ENCODE assay signal across 31 cellular contexts in the genomic region with DNA sequence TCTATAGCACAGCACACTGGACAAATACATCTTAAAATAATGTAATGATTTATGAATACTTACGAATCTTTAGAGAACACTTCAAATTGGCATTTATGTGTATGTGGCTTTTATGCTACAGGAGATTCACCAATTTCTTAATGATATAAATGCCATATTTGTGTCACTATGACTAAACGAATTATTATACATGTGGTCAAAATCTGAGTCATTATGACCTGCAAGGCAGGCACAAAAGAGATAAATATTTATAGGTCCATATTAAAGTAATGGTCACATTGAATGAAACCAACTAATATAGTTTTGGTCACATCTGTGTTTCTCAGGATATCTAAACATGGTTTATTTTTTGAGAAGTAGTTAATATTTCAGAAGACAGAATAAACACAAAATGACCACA.
"Had no signal": no experiment of that assay in that cellular context is flagged by ENCODE, and none has a peak within 500 bp of the region (broad histone marks: within the 10 kb centered on the region; RNA-seq: fewer than 3 reads in every experiment).

No MANE protein-coding gene starts in this region.

- ATAC-seq: naive thymus-derived CD8-positive, alpha-beta T cell; natural killer cell treated with Interleukin-12 subunit alpha and Interleukin-12 subunit beta and Interleukin-15 and Interleukin-18, amount 100 ng/mL, for 72 hours; psoas muscle; right cardiac atrium; right lobe of liver; stimulated activated memory B cell treated with anti-CD40 and anti-IgM and Interleukin-4, amounts not matched to agents 10 μg/mL and 1 μg/mL and 100 μg/mL, for 72 hours; stimulated activated naive CD8-positive, alpha-beta T cell treated with anti-CD3 and anti-CD28 coated beads, Interleukin-15, amount 100 ng/mL, for 72 hours; stimulated activated naive CD8-positive, alpha-beta T cell treated with anti-CD3 and anti-CD28 coated beads, Interleukin-15, Interleukin-2, amounts not matched to agents 100 U/mL and 50 U/mL, for 24 hours; upper lobe of right lung had no signal

- H3K4me2 ChIP-seq: smooth muscle cell had no signal

- H3K27ac ChIP-seq: neutrophil, ovary, parathyroid adenoma, psoas muscle, right lobe of liver, sigmoid colon, skin epidermis, spleen, suprapubic skin, testis, tibial artery, transverse colon, upper lobe of right lung, uterus had no signal

- H3K9me3 ChIP-seq: neutrophil, ovary, psoas muscle, right lobe of liver, sigmoid colon, spleen, suprapubic skin, testis, tibial artery, transverse colon, upper lobe of right lung, uterus had no signal

- H3K4me3 ChIP-seq: ovary, psoas muscle, right lobe of liver, sigmoid colon, skin epidermis, smooth muscle cell, spleen, suprapubic skin, testis, tibial artery, transverse colon, upper lobe of right lung, uterus had no signal

- H3K27me3 ChIP-seq: neutrophil, ovary, right lobe of liver, sigmoid colon, spleen, suprapubic skin, testis, tibial artery, transverse colon, upper lobe of right lung, uterus had no signal

- H3K4me1 ChIP-seq: parathyroid adenoma, psoas muscle, right lobe of liver, sigmoid colon, spleen, suprapubic skin, testis, tibial artery, transverse colon, upper lobe of right lung, uterus had no signal

- H3K36me3 ChIP-seq: neutrophil, ovary, right lobe of liver, sigmoid colon, spleen, suprapubic skin, tibial artery, transverse colon, upper lobe of right lung, uterus had no signal

- H3K9ac ChIP-seq: parathyroid adenoma had no signal

- DNase-seq: naive thymus-derived CD8-positive, alpha-beta T cell; nephron progenitor cell; nucleus accumbens; ovary; posterior cingulate gyrus; psoas muscle; right cardiac atrium; right lobe of liver; sigmoid colon; spleen; stimulated activated CD4-positive, alpha-beta T cell treated with anti-CD3 and anti-CD28 coated beads, Interleukin-12 subunit alpha, Interleukin-12 subunit beta, amount 100 ng/mL, for 4 hours; stimulated activated CD4-positive, alpha-beta T cell treated with anti-CD3 and anti-CD28 coated beads, Interleukin-1b, Interleukin-23, amount 100 ng/mL, for 48 hours; stimulated activated CD4-positive, alpha-beta T cell treated with anti-CD3 and anti-CD28 coated beads, Interleukin-4, amount 100 ng/mL, for 1 hour; stimulated activated CD4-positive, alpha-beta T cell treated with anti-CD3 and anti-CD28 coated beads, Interleukin-4, amount 100 ng/mL, for 4 hours; stimulated activated CD8-positive, alpha-beta memory T cell treated with anti-CD3 and anti-CD28 coated beads, Interleukin-4, amount 100 ng/mL, for 48 hours; stimulated activated naive CD4-positive, alpha-beta T cell; stimulated activated naive CD8-positive, alpha-beta T cell treated with anti-CD3 and anti-CD28 coated beads, Interleukin-15, amount 100 ng/mL, for 72 hours; stimulated activated naive CD8-positive, alpha-beta T cell treated with anti-CD3 and anti-CD28 coated beads, Interleukin-15, Interleukin-2, amounts not matched to agents 100 U/mL and 50 U/mL, for 24 hours; substantia nigra; testis; tibial artery; transverse colon; upper lobe of right lung; uterus had no signal

- H2AFZ ChIP-seq: parathyroid adenoma had no signal
